In genomic region chr13:68908879-68909278, GRCh38 we compare ENCODE assay signal across 23 cellular contexts.
"Had no signal": no experiment of that assay in that cellular context is flagged by ENCODE, and none has a peak within 500 bp of the region (broad histone marks: within the 10 kb centered on the region; RNA-seq: fewer than 3 reads in every experiment).

No MANE protein-coding gene starts in this region.

- H3K27ac Mint-ChIP-seq: T-cell; T-helper 1 cell treated with Interleukin-12 subunit alpha and Interleukin-12 subunit beta and Interleukin-4 antibody, amounts not matched to agents 30 μg/mL and 1 μg/mL, for 36 hours had no signal

- H3K9me3 ChIP-seq: SK-N-SH had no signal

- H3K4me3 Mint-ChIP-seq: T-cell; T-helper 1 cell treated with Interleukin-12 subunit alpha and Interleukin-12 subunit beta and Interleukin-4 antibody, amounts not matched to agents 30 μg/mL and 1 μg/mL, for 36 hours had no signal

- H3K36me3 Mint-ChIP-seq: T-cell had no signal

- H3K4me1 Mint-ChIP-seq: T-cell had no signal

- H3K27me3 Mint-ChIP-seq: T-cell had no signal

- DNase-seq: Kasumi-1, KG1, MV-4-11, NCI-H1048, NCI-H1105, NCI-H1417, NCI-H1436 treated with DMSO at 0.1 percent for 48 hours, NCI-H1694, NCI-H187 treated with DMSO at 0.1 percent for 48 hours, NCI-H2029 treated with DMSO at 0.1 percent for 48 hours, NCI-H2107, NCI-H2171 treated with DMSO at 0.1 percent for 48 hours, NCI-H345, NCI-H446 treated with DMSO at 0.1 percent for 48 hours, NCI-H510A treated with DMSO at 0.1 percent for 48 hours, NCI-H526, NCI-H774, Right ventricle myocardium superior, RPMI8226, SK-N-SH, SW 1271, T-cell had no signal
